1 cellular context compared by ENCODE assay signal in the genomic region with DNA sequence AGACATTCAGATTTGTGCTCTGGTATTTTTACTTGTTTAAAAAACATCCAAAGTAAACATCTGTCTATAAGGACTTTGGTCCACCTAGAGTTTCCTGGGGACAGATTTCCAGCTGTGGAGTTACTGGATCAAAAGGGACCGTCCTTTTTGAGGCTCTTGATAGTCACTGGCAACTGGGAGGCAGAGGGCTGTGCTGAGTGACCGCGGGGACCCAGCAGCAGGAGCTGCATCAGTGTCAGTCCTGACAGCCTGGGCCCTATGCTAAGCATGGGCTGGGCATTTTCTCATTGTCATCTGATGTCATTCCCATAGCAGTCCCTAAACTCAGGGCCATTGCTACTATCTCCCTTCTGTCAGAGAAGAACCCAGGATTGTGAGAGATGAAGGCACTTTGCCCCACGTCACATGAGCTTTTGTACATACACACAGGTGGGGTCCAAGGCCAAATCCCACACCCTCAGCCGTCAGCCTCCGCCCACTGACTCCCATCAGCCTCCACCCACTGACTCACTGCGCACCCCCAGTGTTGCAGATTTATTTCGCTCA.
A peak's percentile ranks its signal among the peaks of the same experiment; 100 is the strongest.
TF ChIP-seq lines count a peak whose summit lies in the region.

No MANE protein-coding gene starts in this region.

TF ChIP-seq in HepG2, 621 proteins besides CTCF, POLR2A, EP300 and RAD21 (continued from another document and continues in another):
- no peak for TF ChIP-seq ZFAT (CRISPR knock-in tag; conservative IDR thresholded peaks at IDR 0.05)
- TF ChIP-seq, protein P1, sequence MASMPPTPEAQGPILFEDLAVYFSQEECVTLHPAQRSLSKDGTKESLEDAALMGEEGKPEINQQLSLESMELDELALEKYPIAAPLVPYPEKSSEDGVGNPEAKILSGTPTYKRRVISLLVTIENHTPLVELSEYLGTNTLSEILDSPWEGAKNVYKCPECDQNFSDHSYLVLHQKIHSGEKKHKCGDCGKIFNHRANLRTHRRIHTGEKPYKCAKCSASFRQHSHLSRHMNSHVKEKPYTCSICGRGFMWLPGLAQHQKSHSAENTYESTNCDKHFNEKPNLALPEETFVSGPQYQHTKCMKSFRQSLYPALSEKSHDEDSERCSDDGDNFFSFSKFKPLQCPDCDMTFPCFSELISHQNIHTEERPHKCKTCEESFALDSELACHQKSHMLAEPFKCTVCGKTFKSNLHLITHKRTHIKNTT (CRISPR knock-in tag; IDR thresholded peaks at IDR 0.05): no peak
- TF ChIP-seq, protein P2, sequence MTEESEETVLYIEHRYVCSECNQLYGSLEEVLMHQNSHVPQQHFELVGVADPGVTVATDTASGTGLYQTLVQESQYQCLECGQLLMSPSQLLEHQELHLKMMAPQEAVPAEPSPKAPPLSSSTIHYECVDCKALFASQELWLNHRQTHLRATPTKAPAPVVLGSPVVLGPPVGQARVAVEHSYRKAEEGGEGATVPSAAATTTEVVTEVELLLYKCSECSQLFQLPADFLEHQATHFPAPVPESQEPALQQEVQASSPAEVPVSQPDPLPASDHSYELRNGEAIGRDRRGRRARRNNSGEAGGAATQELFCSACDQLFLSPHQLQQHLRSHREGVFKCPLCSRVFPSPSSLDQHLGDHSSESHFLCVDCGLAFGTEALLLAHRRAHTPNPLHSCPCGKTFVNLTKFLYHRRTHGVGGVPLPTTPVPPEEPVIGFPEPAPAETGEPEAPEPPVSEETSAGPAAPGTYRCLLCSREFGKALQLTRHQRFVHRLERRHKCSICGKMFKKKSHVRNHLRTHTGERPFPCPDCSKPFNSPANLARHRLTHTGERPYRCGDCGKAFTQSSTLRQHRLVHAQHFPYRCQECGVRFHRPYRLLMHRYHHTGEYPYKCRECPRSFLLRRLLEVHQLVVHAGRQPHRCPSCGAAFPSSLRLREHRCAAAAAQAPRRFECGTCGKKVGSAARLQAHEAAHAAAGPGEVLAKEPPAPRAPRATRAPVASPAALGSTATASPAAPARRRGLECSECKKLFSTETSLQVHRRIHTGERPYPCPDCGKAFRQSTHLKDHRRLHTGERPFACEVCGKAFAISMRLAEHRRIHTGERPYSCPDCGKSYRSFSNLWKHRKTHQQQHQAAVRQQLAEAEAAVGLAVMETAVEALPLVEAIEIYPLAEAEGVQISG (CRISPR knock-in tag; IDR thresholded peaks at IDR 0.05): no peak
- TF ChIP-seq, protein P3, sequence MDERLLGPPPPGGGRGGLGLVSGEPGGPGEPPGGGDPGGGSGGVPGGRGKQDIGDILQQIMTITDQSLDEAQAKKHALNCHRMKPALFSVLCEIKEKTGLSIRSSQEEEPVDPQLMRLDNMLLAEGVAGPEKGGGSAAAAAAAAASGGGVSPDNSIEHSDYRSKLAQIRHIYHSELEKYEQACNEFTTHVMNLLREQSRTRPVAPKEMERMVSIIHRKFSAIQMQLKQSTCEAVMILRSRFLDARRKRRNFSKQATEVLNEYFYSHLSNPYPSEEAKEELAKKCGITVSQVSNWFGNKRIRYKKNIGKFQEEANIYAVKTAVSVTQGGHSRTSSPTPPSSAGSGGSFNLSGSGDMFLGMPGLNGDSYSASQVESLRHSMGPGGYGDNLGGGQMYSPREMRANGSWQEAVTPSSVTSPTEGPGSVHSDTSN (CRISPR knock-in tag; IDR thresholded peaks at IDR 0.05): no peak
- no peak for TF ChIP-seq KLF15 (CRISPR knock-in tag; IDR thresholded peaks at IDR 0.05; ENCODE audit: borderline replicate concordance)
- TF ChIP-seq U2AF1 (optimal IDR thresholded peaks at IDR 0.05; ENCODE audit: low read depth, low read length): no peak
- TF ChIP-seq ZKSCAN8 (CRISPR knock-in tag; IDR thresholded peaks at IDR 0.05; ENCODE audit: borderline replicate concordance): no peak
- TF ChIP-seq GATAD2A (CRISPR knock-in tag; IDR thresholded peaks at IDR 0.05): peak; percentile 66
- TF ChIP-seq PHF21A (CRISPR knock-in tag; IDR thresholded peaks at IDR 0.05): peak; percentile 87
- TF ChIP-seq, protein P4, sequence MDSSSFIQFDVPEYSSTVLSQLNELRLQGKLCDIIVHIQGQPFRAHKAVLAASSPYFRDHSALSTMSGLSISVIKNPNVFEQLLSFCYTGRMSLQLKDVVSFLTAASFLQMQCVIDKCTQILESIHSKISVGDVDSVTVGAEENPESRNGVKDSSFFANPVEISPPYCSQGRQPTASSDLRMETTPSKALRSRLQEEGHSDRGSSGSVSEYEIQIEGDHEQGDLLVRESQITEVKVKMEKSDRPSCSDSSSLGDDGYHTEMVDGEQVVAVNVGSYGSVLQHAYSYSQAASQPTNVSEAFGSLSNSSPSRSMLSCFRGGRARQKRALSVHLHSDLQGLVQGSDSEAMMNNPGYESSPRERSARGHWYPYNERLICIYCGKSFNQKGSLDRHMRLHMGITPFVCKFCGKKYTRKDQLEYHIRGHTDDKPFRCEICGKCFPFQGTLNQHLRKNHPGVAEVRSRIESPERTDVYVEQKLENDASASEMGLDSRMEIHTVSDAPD (CRISPR knock-in tag; IDR thresholded peaks at IDR 0.05): no peak
- peak; percentile 57 for TF ChIP-seq SKI (IDR thresholded peaks at IDR 0.05; ENCODE audit: partially characterized antibody)
- TF ChIP-seq FOXA3 (CRISPR knock-in tag; IDR thresholded peaks at IDR 0.05): peak; percentile 91
- TF ChIP-seq THAP11 (CRISPR knock-in tag; IDR thresholded peaks at IDR 0.05): 0 out of 2 replicates have a peak, but pooled peaks have one; percentile 29
- no peak for TF ChIP-seq ZBTB1 (CRISPR knock-in tag; IDR thresholded peaks at IDR 0.05; ENCODE audit: borderline replicate concordance)
- TF ChIP-seq TEAD3 (CRISPR knock-in tag; optimal IDR thresholded peaks at IDR 0.05; ENCODE audit: borderline replicate concordance): peak; percentile 5
- TF ChIP-seq ZNF570 (CRISPR knock-in tag; IDR thresholded peaks at IDR 0.05; ENCODE audit: borderline replicate concordance): no peak
- 0 out of 2 replicates have a peak, but pooled peaks have one; percentile 42 for TF ChIP-seq JUN (CRISPR knock-in tag; IDR thresholded peaks at IDR 0.05)
- no peak for TF ChIP-seq RBM22 (optimal IDR thresholded peaks at IDR 0.05; ENCODE audit: low read length)
- TF ChIP-seq HHEX (CRISPR knock-in tag; IDR thresholded peaks at IDR 0.05): no peak
- TF ChIP-seq, protein P5, sequence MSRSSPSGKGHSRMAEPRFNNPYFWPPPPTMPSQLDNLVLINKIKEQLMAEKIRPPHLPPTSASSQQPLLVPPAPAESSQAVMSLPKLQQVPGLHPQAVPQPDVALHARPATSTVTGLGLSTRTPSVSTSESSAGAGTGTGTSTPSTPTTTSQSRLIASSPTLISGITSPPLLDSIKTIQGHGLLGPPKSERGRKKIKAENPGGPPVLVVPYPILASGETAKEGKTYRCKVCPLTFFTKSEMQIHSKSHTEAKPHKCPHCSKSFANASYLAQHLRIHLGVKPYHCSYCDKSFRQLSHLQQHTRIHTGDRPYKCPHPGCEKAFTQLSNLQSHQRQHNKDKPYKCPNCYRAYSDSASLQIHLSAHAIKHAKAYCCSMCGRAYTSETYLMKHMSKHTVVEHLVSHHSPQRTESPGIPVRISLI (CRISPR knock-in tag; IDR thresholded peaks at IDR 0.05; ENCODE audit: borderline replicate concordance): no peak; the same call in 1 of the 2 replicates
- peak; percentile 62; the same call in 1 of the 2 replicates for TF ChIP-seq FOXA1 (IDR thresholded peaks at IDR 0.05)
- TF ChIP-seq FOXA1 (CRISPR knock-in tag; IDR thresholded peaks at IDR 0.05): peak; percentile 71; the same call in 1 of the 2 replicates
- TF ChIP-seq NFYC (CRISPR knock-in tag; IDR thresholded peaks at IDR 0.05): no peak
- TF ChIP-seq ZNF724P (CRISPR knock-in tag; IDR thresholded peaks at IDR 0.05; ENCODE audit: borderline replicate concordance): 0 out of 2 replicates have a peak, but pooled peaks have one; percentile 32
- TF ChIP-seq, protein P6, sequence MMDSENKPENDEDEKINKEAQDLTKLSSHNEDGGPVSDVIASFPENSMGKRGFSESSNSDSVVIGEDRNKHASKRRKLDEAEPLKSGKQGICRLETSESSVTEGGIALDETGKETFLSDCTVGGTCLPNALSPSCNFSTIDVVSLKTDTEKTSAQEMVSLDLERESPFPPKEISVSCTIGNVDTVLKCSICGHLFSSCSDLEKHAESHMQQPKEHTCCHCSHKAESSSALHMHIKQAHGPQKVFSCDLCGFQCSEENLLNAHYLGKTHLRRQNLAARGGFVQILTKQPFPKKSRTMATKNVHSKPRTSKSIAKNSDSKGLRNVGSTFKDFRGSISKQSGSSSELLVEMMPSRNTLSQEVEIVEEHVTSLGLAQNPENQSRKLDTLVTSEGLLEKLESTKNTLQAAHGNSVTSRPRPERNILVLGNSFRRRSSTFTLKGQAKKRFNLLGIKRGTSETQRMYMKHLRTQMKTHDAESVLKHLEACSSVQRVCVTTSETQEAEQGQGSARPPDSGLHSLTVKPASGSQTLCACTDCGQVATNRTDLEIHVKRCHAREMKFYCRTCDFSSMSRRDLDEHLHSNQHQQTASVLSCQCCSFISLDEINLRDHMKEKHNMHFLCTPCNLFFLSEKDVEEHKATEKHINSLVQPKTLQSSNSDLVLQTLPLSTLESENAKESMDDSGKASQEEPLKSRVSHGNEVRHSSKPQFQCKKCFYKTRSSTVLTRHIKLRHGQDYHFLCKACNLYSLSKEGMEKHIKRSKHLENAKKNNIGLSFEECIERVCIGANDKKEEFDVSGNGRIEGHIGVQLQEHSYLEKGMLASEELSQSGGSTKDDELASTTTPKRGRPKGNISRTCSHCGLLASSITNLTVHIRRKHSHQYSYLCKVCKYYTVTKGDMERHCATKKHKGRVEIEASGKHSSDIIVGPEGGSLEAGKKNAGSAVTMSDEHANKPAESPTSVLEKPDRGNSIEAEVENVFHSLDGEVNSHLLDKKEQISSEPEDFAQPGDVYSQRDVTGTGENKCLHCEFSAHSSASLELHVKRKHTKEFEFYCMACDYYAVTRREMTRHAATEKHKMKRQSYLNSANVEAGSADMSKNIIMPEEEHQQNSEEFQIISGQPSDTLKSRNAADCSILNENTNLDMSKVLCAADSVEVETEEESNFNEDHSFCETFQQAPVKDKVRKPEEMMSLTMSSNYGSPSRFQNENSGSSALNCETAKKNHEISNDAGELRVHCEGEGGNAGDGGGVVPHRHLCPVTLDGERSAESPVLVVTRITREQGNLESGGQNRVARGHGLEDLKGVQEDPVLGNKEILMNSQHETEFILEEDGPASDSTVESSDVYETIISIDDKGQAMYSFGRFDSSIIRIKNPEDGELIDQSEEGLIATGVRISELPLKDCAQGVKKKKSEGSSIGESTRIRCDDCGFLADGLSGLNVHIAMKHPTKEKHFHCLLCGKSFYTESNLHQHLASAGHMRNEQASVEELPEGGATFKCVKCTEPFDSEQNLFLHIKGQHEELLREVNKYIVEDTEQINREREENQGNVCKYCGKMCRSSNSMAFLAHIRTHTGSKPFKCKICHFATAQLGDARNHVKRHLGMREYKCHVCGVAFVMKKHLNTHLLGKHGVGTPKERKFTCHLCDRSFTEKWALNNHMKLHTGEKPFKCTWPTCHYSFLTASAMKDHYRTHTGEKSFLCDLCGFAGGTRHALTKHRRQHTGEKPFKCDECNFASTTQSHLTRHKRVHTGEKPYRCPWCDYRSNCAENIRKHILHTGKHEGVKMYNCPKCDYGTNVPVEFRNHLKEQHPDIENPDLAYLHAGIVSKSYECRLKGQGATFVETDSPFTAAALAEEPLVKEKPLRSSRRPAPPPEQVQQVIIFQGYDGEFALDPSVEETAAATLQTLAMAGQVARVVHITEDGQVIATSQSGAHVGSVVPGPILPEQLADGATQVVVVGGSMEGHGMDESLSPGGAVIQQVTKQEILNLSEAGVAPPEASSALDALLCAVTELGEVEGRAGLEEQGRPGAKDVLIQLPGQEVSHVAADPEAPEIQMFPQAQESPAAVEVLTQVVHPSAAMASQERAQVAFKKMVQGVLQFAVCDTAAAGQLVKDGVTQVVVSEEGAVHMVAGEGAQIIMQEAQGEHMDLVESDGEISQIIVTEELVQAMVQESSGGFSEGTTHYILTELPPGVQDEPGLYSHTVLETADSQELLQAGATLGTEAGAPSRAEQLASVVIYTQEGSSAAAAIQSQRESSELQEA (CRISPR knock-in tag; IDR thresholded peaks at IDR 0.05; ENCODE audit: not compliant biosample characterization): no peak
- no peak for TF ChIP-seq RAD51 (IDR thresholded peaks at IDR 0.05; ENCODE audit: borderline replicate concordance)
- TF ChIP-seq TBP (CRISPR knock-in tag; IDR thresholded peaks at IDR 0.05): no peak
- no peak for TF ChIP-seq XBP1 (CRISPR knock-in tag; IDR thresholded peaks at IDR 0.05)
- TF ChIP-seq SOX6 (IDR thresholded peaks at IDR 0.05): no peak
- TF ChIP-seq SOX6 (CRISPR knock-in tag; IDR thresholded peaks at IDR 0.05): peak; percentile 53
- TF ChIP-seq ELF4 (CRISPR knock-in tag; IDR thresholded peaks at IDR 0.05; ENCODE audit: borderline replicate concordance): no peak
- no peak for TF ChIP-seq DZIP1 (CRISPR knock-in tag; IDR thresholded peaks at IDR 0.05)
- 0 out of 2 replicates have a peak, but pooled peaks have one; percentile 31 for TF ChIP-seq ZNF598 (CRISPR knock-in tag; IDR thresholded peaks at IDR 0.05; ENCODE audit: borderline replicate concordance)
